In the genomic region with DNA sequence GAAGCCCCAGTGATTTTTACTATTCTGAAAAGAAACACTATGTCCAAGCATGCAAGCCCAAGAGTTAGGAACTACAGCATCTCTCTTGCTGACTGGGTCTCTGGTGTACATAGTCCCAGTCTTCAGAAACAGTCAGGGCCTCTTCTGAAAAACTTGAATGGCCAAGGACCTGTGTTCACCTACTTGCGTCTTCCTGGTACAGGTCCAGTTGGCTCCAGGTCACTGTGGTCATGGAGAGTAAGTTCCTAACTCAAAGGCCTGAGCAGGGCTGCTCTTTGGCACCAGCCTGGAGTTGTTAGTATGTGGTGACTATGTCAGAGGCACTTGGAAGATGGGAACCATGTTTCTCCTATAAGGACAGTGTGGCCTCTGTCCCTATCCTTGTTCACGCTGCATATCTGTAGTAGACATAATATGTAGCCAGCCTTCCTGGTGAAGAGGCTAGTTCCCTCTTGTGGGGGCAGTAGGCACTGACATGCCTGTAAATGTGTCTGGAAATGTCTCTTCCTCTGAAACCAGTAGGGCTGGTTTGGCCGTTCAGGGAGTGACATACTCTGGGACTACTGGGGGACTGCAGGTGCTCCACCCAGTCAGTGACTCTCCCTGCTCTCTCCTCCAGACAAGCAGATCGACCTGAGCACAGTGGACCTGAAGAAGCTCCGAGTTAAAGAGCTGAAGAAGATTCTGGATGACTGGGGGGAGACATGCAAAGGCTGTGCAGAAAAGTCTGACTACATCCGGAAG, we compare ENCODE assay signal across 8 cellular contexts. TPM values are rescaled to one million over a fixed set of nuclear protein-coding genes. Genes with fewer than 3 reads are reported as not detected.
DNase-seq lines count a peak whose midpoint lies in the region; ATAC-seq and TF ChIP-seq lines count a peak whose summit lies in the region.

No MANE protein-coding gene starts in this region.

- peaks cover 71 to 84% (median 81%) of the 10 kb centered on the region in 4 donors for H3K4me1 ChIP-seq in stomach

- no peak for TF ChIP-seq EP300 in stomach (IDR thresholded peaks at IDR 0.05)

- H3K9me3 Mint-ChIP-seq in activated CD4-positive, alpha-beta T cell treated with anti-CD3 and anti-CD28 coated beads, Interleukin-2, amount 10 ng/mL, durations not matched to agents 24 days and 14 days = no peaks in the 10 kb centered on the region

- H3K27ac Mint-ChIP-seq in activated CD4-positive, alpha-beta T cell treated with anti-CD3 and anti-CD28 coated beads, Interleukin-2, amount 10 ng/mL, durations not matched to agents 24 days and 14 days = peak overlapping the region; percentile 37

- peak overlapping the region; percentile 95 for H3K4me3 Mint-ChIP-seq in activated CD4-positive, alpha-beta T cell treated with anti-CD3 and anti-CD28 coated beads, Interleukin-2, amount 10 ng/mL, durations not matched to agents 24 days and 14 days

- H3K27ac ChIP-seq in stomach = peak overlapping the region in 4 of 5 donors; percentile 85 to 97 (median 94)

- no peaks in the 10 kb centered on the region for H3K9me3 ChIP-seq in stomach

- TF ChIP-seq POLR2A in erythroblast (IDR thresholded peaks at IDR 0.05; ENCODE audit: low read length) = no peak
- no peak for TF ChIP-seq POLR2A in stomach (IDR thresholded peaks at IDR 0.05)

- peak overlapping the region in 2 of 4 donors; percentile 11 to 90 for H3K4me3 ChIP-seq in stomach

- ATAC-seq in GM21619 (IDR thresholded peaks at IDR 0.05; ENCODE audit: unreplicated experiment) = no peak

- DNase-seq in activated CD4-positive, alpha-beta T cell treated with anti-CD3 and anti-CD28 coated beads, Interleukin-2, amount 10 ng/mL, durations not matched to agents 24 days and 14 days = no peak
- no peak for DNase-seq in activated CD4-positive, alpha-beta T cell treated with anti-CD3 and anti-CD28 coated beads for 4 hours
- DNase-seq in RKO (ENCODE audit: low spot score) (peak; percentile 75), erythroblast (lab: John Stamatoyannopoulos, UW) (peak; percentile 18 to 26), stomach (peak; percentile 41), activated gamma-delta T cell treated with Interleukin-2 at 50 U/mL for 16 hours (no peak), HK-2 (ENCODE audit: unreplicated experiment) (no peak)

- 38 to 59% (median 47%) methylated on average over 6 of the region's 6 CpGs for WGBS in stomach, 5 donors

- intact Hi-C loops in activated CD4-positive, alpha-beta T cell treated with anti-CD3 and anti-CD28 coated beads, Interleukin-2, amount 10 ng/mL, durations not matched to agents 24 days and 14 days (cut with micrococcal nuclease) = loop anchor here (5.0 to 10.0 kb wide), 2 partner anchors 406 to 1031 kb away; a partner anchor contains a TSS
- intact Hi-C loops in stomach (cut with DNase I; ENCODE audit: low total_unique reads) = loop anchor here (10.0 kb wide), 1 partner anchor 764 kb away; no protein-coding TSS in a partner anchor

- H3K36me3 Mint-ChIP-seq in activated CD4-positive, alpha-beta T cell treated with anti-CD3 and anti-CD28 coated beads, Interleukin-2, amount 10 ng/mL, durations not matched to agents 24 days and 14 days (ENCODE audit: low read depth) = peaks cover 55% of the 10 kb centered on the region

- peak in 1 of 7 experiments; percentile 9 for TF ChIP-seq CTCF in stomach (IDR thresholded peaks at IDR 0.05)

- H3K27me3 Mint-ChIP-seq in activated CD4-positive, alpha-beta T cell treated with anti-CD3 and anti-CD28 coated beads, Interleukin-2, amount 10 ng/mL, durations not matched to agents 24 days and 14 days = no peaks in the 10 kb centered on the region

- H3K27me3 ChIP-seq in stomach = no peaks in the 10 kb centered on the region

- peaks cover 51% of the 10 kb centered on the region for H3K4me1 Mint-ChIP-seq in activated CD4-positive, alpha-beta T cell treated with anti-CD3 and anti-CD28 coated beads, Interleukin-2, amount 10 ng/mL, durations not matched to agents 24 days and 14 days

- H3K36me3 ChIP-seq in stomach = peaks cover 23 to 39% (median 37%) of the 10 kb centered on the region in 4 donors

RNA-seq across cellular contexts. Expression of a gene that starts 2.6 kb away (rescaled TPM):
- 37.7 and 38.3 TPM in 2 replicates for total RNA-seq in activated CD4-positive, alpha-beta T cell treated with anti-CD3 and anti-CD28 coated beads, Interleukin-2, amount 10 ng/mL, durations not matched to agents 24 days and 14 days
- 10 to 100 TPM; 15.8 to 34.5 (median 18.3) TPM for total RNA-seq in stomach
- polyA plus RNA-seq in stomach = 10 to 100 TPM in 2 of 3 donors, 1 to 10 TPM in 1; 9.3 to 12.4 (median 10.5) TPM

RNA-seq across cellular contexts. Expression of a gene that starts 3.4 kb away (rescaled TPM):
- total RNA-seq in activated CD4-positive, alpha-beta T cell treated with anti-CD3 and anti-CD28 coated beads, Interleukin-2, amount 10 ng/mL, durations not matched to agents 24 days and 14 days = 218 and 229 TPM in 2 replicates
- 10 to 100 TPM in 3 of 5 donors, 1 to 10 TPM in 1, under 1 TPM in 1; 0.58 to 76.4 (median 30.4) TPM for total RNA-seq in stomach
- 10 to 100 TPM; 31.8 to 57.9 (median 47.2) TPM for polyA plus RNA-seq in stomach

Comparison
In these comparisons a context has a peak if more than half of its experiments do, and no peak if none do; other contexts are left out.
1. DNase-seq: peak in RKO (single experiment), erythroblast (2 of 2) and stomach (single experiment); none in activated CD4-positive, alpha-beta T cell treated with anti-CD3 and anti-CD28 coated beads, Interleukin-2, amount 10 ng/mL, durations not matched to agents 24 days and 14 days (single experiment), activated CD4-positive, alpha-beta T cell treated with anti-CD3 and anti-CD28 coated beads for 4 hours (0 of 2), activated gamma-delta T cell treated with Interleukin-2 at 50 U/mL for 16 hours (single experiment) and HK-2 (single experiment).